In the genomic region with DNA sequence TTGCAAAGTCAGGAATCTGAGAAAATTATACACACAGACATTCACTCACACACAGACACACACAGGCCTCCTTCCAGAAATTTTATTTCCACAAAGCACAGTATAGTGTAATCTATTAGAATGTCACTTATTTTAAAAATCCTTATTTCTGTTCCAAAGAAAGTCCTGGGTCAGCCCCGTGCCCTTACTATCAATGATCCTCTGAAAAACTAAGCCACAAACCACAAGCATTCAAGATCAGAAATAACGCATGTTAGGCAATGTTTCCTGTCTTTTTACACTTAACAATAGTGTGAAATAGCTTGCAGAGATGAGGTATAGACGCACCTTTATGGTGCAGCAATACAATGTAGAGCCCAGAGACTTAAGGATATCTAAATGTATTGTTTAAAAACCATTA, we compare ENCODE assay signal across 10 cellular contexts. TPM values are rescaled to one million over a fixed set of nuclear protein-coding genes. Genes with fewer than 3 reads are reported as not detected.
DNase-seq lines count a peak whose midpoint lies in the region; ATAC-seq and TF ChIP-seq lines count a peak whose summit lies in the region.
"Had no signal": no experiment of that assay in that cellular context is flagged by ENCODE, and none has a peak within 500 bp of the region (broad histone marks: within the 10 kb centered on the region; RNA-seq: fewer than 3 reads in every experiment).

No MANE protein-coding gene starts in this region.

- TF ChIP-seq POLR2A in heart left ventricle (IDR thresholded peaks at IDR 0.05) (no peak), body of pancreas (IDR thresholded peaks at IDR 0.05) (no peak), upper lobe of left lung (IDR thresholded peaks at IDR 0.05) (no peak)

- H3K27me3 ChIP-seq in heart left ventricle (no peaks in the 10 kb centered on the region), body of pancreas (no peaks in the 10 kb centered on the region), left lung (no peaks in the 10 kb centered on the region), upper lobe of left lung (no peaks in the 10 kb centered on the region)

- DNase-seq in heart left ventricle = no peak
- DNase-seq in left cardiac atrium = no peak
- no peak for DNase-seq in body of pancreas
- no peak for DNase-seq in left lung
- DNase-seq in upper lobe of left lung = no peak
- DNase-seq in DMS153 treated with DMSO at 0.1 percent for 48 hours (lab: John Stamatoyannopoulos, UW; ENCODE audit: unreplicated experiment) = no peak
- DNase-seq in NCI-H2081 treated with DMSO at 0.1 percent for 48 hours (lab: John Stamatoyannopoulos, UW) = no peak
- DNase-seq: NCI-H510A treated with DMSO at 0.1 percent for 48 hours, WERI-Rb-1 had no signal

- 40 to 55% (median 48%) methylated on average over 3 of the region's 3 CpGs for WGBS in heart left ventricle, 4 donors
- WGBS in body of pancreas, 2 donors = 67 to 74% methylated on average over 3 of the region's 3 CpGs
- WGBS in upper lobe of left lung, 2 donors = 17 to 25% methylated on average over 3 of the region's 3 CpGs

- TF ChIP-seq CTCF in heart left ventricle (IDR thresholded peaks at IDR 0.05) (no peak), body of pancreas (IDR thresholded peaks at IDR 0.05) (no peak), left lung (IDR thresholded peaks at IDR 0.05) (no peak), upper lobe of left lung (IDR thresholded peaks at IDR 0.05) (no peak)

- intact Hi-C loops in heart left ventricle (cut with DNase I) = no loop called here
- intact Hi-C loops in left cardiac atrium (cut with DNase I) = no loop called here
- intact Hi-C loops in body of pancreas (cut with DNase I) = no loop called here
- intact Hi-C loops in left lung (cut with DNase I) = no loop called here

- no peaks in the 10 kb centered on the region for H3K9me3 ChIP-seq in heart left ventricle
- no peaks in the 10 kb centered on the region for H3K9me3 ChIP-seq in body of pancreas
- no peaks in the 10 kb centered on the region for H3K9me3 ChIP-seq in left lung
- H3K9me3 ChIP-seq in upper lobe of left lung = no peaks in the 10 kb centered on the region

- TF ChIP-seq EP300 in upper lobe of left lung (IDR thresholded peaks at IDR 0.05) = no peak

- H3K36me3 ChIP-seq in heart left ventricle (no peaks in the 10 kb centered on the region), body of pancreas (replicated peaks in 1 of 2; ENCODE audit: insufficient read depth in 1 of 2, low read depth in 2 of 2) (no peaks in the 10 kb centered on the region), left lung (no peaks in the 10 kb centered on the region), upper lobe of left lung (no peaks in the 10 kb centered on the region)

- H3K4me1 ChIP-seq in heart left ventricle = peaks cover 24 to 91% (median 47%) of the 10 kb centered on the region in 12 donors
- peaks cover 92% of the 10 kb centered on the region for H3K4me1 ChIP-seq in body of pancreas
- H3K4me1 ChIP-seq in left lung = peaks cover 21 to 67% of the 10 kb centered on the region in 2 donors
- H3K4me1 ChIP-seq in upper lobe of left lung = peaks cover 36 to 52% (median 49%) of the 10 kb centered on the region in 4 donors

- H3K4me3 ChIP-seq in heart left ventricle (no peak overlapping the region), body of pancreas (no peak overlapping the region), left lung (no peak overlapping the region), upper lobe of left lung (no peak overlapping the region)

- ATAC-seq in heart left ventricle = no peak
- ATAC-seq in left cardiac atrium = no peak
- no peak for ATAC-seq in body of pancreas
- no peak for ATAC-seq in left lung
- ATAC-seq in upper lobe of left lung (ENCODE audit: low FRiP score in 2 of 2) = peak in 1 of 2 donors; percentile 4
- no peak for ATAC-seq in HG03432 (IDR thresholded peaks at IDR 0.05; ENCODE audit: unreplicated experiment)

- H3K27ac ChIP-seq in heart left ventricle (peak overlapping the region; percentile 54 to 93 (median 80)), body of pancreas (peak overlapping the region; percentile 73 to 74 (median 73)), left lung (peak overlapping the region; percentile 53 to 67), upper lobe of left lung (peak overlapping the region; percentile 14 to 83 (median 74))
- H3K27ac ChIP-seq: WERI-Rb-1 had no signal

RNA-seq across cellular contexts. Expression of a gene that starts 25.8 kb away (rescaled TPM):
- total RNA-seq in heart left ventricle = 10 to 100 TPM; 36.9 to 61.7 (median 53.3) TPM
- polyA plus RNA-seq in heart left ventricle = 10 to 100 TPM; 30.1 to 35.8 TPM
- total RNA-seq in left cardiac atrium = 10 to 100 TPM; 33.4 to 41.2 TPM
- 100 to 1,000 TPM in 1 of 2 donors, 10 to 100 TPM in 1; 63.8 to 111 TPM for total RNA-seq in body of pancreas
- 10 to 100 TPM; 11.7 to 22.1 TPM for total RNA-seq in left lung
- 100 to 1,000 TPM in 1 of 6 donors, 10 to 100 TPM in 5; 21.0 to 133 (median 56.8) TPM for total RNA-seq in upper lobe of left lung
